9 cellular contexts compared by ENCODE assay signal in genomic region chr16:73053379-73054130, GRCh38. TPM values are rescaled to one million over a fixed set of nuclear protein-coding genes. Genes with fewer than 3 reads are reported as not detected.
DNase-seq lines count a peak whose midpoint lies in the region; ATAC-seq and TF ChIP-seq lines count a peak whose summit lies in the region.
"Had no signal": no experiment of that assay in that cellular context is flagged by ENCODE, and none has a peak within 500 bp of the region (broad histone marks: within the 10 kb centered on the region; RNA-seq: fewer than 3 reads in every experiment).

No MANE protein-coding gene starts in this region.

- no peak for DNase-seq in AG04450 (ENCODE audit: low read depth, low spot score)
- DNase-seq in NAMALWA (ENCODE audit: low spot score): peak; percentile 9
- DNase-seq in cardiac fibroblast (ENCODE audit: low read depth in 2 of 2): peak; percentile 82 to 90
- DNase-seq in mucosa of descending colon: peak in 1 of 3 donors; percentile 45
- no peak for DNase-seq in hippocampal formation (lab: John Stamatoyannopoulos, UW)
- no peak for DNase-seq in lower leg skin (ENCODE audit: low spot score in 2 of 2)
- DNase-seq: activated CD4-positive, alpha-beta T cell treated with anti-CD3 and anti-CD28 coated beads, Interleukin-2, amount 10 ng/mL, durations not matched to agents 7 days and 5 days had no signal

- intact Hi-C loops in mucosa of descending colon (cut with DNase I, micrococcal nuclease) (loop anchor here in 1 of 2 donors (10.0 kb wide), 1 partner anchor 219 kb away; no protein-coding TSS in a partner anchor), lower leg skin (cut with DNase I; ENCODE audit: low total_unique reads) (no loop called here)

- no peaks in the 10 kb centered on the region for H3K36me3 ChIP-seq in mucosa of descending colon (ENCODE audit: low read depth)

- TF ChIP-seq POLR2A in lower leg skin (IDR thresholded peaks at IDR 0.05): no peak

- TF ChIP-seq CTCF in AG04450 (IDR thresholded peaks at IDR 0.05; ENCODE audit: low read depth, low read length) (no peak), cardiac fibroblast (IDR thresholded peaks at IDR 0.05; ENCODE audit: low read depth, low read length) (no peak), mucosa of descending colon (IDR thresholded peaks at IDR 0.05) (no peak), lower leg skin (IDR thresholded peaks at IDR 0.05) (no peak)

- peaks cover 53% of the 10 kb centered on the region for H3K4me1 ChIP-seq in mucosa of descending colon (ENCODE audit: low read depth)

- CTCF ChIA-PET in AG04450 (lab: Charles Lee): interaction anchor here (0.5 to 7.4 kb wide), 6 partner anchors 114 to 825 kb away, joined by 3 to 55 read pairs (median 5); no protein-coding TSS in a partner anchor

- peak overlapping the region; percentile 88 for H3K27ac ChIP-seq in AG04450 (ENCODE audit: low read depth, low read length)

- H3K4me3 ChIP-seq in AG04450 (ENCODE audit: low read depth, low read length): peak overlapping the region; percentile 37
- H3K4me3 ChIP-seq in cardiac fibroblast (replicated peaks in 1 of 2; ENCODE audit: low read depth in 2 of 2, low read length in 2 of 2): no peak overlapping the region
- H3K4me3 ChIP-seq in mucosa of descending colon: no peak overlapping the region
- H3K4me3 ChIP-seq in lower leg skin (ENCODE audit: low read depth, poor library complexity, severe bottlenecking): no peak overlapping the region

- ATAC-seq in mucosa of descending colon (peak; percentile 35), HG03025 (IDR thresholded peaks at IDR 0.05; ENCODE audit: low FRiP score, unreplicated experiment) (no peak), GM18873 (IDR thresholded peaks at IDR 0.05; ENCODE audit: low FRiP score, unreplicated experiment) (no peak)

- POLR2A ChIA-PET in AG04450 (lab: Yijun Ruan, JAX): interaction anchor here (0.6 to 2.4 kb wide), 9 partner anchors 9 to 180 kb away, joined by 3 to 9 read pairs (median 4); no protein-coding TSS in a partner anchor

- no peaks in the 10 kb centered on the region for H3K27me3 ChIP-seq in AG04450 (ENCODE audit: control insufficient read depth, insufficient read depth, low read length)

- 73 to 79% methylated on average over 15 of the region's 15 CpGs for WGBS in lower leg skin, 2 donors

- no peaks in the 10 kb centered on the region for H3K9me3 ChIP-seq in AG04450 (ENCODE audit: control insufficient read depth, insufficient read depth, low read length)
- no peaks in the 10 kb centered on the region for H3K9me3 ChIP-seq in mucosa of descending colon

RNA-seq across cellular contexts. Expression of gene ZFHX3, which starts 5.6 kb away (rescaled TPM):
- polyA plus RNA-seq in AG04450 (2011; rRNA removed): 3.3 and 4.2 TPM in 2 replicates
- polyA minus RNA-seq in AG04450 (2011; rRNA and poly(A)+ RNA removed): 11.1 and 12.1 TPM in 2 replicates
- total RNA-seq in mucosa of descending colon (10 to 100 TPM; 13.8 to 36.0 (median 15.5) TPM), lower leg skin (10 to 100 TPM in 2 of 4 donors, 1 to 10 TPM in 2; 3.4 to 14.9 (median 10.0) TPM)

Comparison
In these comparisons a context has a peak if more than half of its experiments do, and no peak if none do; other contexts are left out.
1. DNase-seq: peak in NAMALWA (single experiment) and cardiac fibroblast (2 of 2); none in AG04450 (single experiment), hippocampal formation (0 of 2) and lower leg skin (0 of 2).